Comparison of ENCODE assay signal across 1 cellular context in genomic region chr20:346033-346639, GRCh38.
TF ChIP-seq lines count a peak whose summit lies in the region.

No MANE protein-coding gene starts in this region.

TF ChIP-seq in HepG2, 621 proteins besides CTCF, POLR2A, EP300 and RAD21 (continues in another document):
- TF ChIP-seq JUND (CRISPR knock-in tag; IDR thresholded peaks at IDR 0.05) = no peak
- no peak for TF ChIP-seq RFX3 (CRISPR knock-in tag; IDR thresholded peaks at IDR 0.05)
- TF ChIP-seq RARG (CRISPR knock-in tag; IDR thresholded peaks at IDR 0.05; ENCODE audit: low read depth) = 0 out of 2 replicates have a peak, but pooled peaks have one; percentile 21
- TF ChIP-seq MED8 (CRISPR knock-in tag; IDR thresholded peaks at IDR 0.05; ENCODE audit: insufficient replicate concordance) = peak; percentile 7
- TF ChIP-seq ZMYM3 (CRISPR knock-in tag; IDR thresholded peaks at IDR 0.05) = peak; percentile 35; the same call in 1 of the 2 replicates
- TF ChIP-seq GPBP1L1 (CRISPR knock-in tag; IDR thresholded peaks at IDR 0.05) = no peak
- TF ChIP-seq, protein P1, sequence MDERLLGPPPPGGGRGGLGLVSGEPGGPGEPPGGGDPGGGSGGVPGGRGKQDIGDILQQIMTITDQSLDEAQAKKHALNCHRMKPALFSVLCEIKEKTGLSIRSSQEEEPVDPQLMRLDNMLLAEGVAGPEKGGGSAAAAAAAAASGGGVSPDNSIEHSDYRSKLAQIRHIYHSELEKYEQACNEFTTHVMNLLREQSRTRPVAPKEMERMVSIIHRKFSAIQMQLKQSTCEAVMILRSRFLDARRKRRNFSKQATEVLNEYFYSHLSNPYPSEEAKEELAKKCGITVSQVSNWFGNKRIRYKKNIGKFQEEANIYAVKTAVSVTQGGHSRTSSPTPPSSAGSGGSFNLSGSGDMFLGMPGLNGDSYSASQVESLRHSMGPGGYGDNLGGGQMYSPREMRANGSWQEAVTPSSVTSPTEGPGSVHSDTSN (CRISPR knock-in tag; IDR thresholded peaks at IDR 0.05) = 0 out of 2 replicates have a peak, but pooled peaks have one; percentile 7
- TF ChIP-seq, protein P2, sequence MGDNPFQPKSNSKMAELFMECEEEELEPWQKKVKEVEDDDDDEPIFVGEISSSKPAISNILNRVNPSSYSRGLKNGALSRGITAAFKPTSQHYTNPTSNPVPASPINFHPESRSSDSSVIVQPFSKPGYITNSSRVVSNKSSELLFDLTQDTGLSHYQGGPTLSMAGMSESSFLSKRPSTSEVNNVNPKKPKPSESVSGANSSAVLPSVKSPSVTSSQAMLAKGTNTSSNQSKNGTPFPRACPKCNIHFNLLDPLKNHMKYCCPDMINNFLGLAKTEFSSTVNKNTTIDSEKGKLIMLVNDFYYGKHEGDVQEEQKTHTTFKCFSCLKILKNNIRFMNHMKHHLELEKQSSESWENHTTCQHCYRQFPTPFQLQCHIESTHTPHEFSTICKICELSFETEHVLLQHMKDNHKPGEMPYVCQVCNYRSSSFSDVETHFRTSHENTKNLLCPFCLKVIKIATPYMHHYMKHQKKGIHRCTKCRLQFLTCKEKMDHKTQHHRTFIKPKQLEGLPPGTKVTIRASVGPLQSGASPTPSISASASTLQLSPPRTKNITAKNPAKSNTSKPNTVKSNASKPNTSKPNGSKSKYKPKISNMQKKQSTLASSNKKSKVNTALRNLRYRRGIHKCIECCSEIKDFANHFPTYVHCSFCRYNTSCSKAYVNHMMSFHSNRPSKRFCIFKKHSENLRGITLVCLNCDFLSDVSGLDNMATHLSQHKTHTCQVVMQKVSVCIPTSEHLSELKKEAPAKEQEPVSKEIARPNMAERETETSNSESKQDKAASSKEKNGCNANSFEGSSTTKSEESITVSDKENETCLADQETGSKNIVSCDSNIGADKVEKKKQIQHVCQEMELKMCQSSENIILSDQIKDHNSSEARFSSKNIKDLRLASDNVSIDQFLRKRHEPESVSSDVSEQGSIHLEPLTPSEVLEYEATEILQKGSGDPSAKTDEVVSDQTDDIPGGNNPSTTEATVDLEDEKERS (CRISPR knock-in tag; IDR thresholded peaks at IDR 0.05) = peak; percentile 88
- peak; percentile 95 for TF ChIP-seq ZNF33A (CRISPR knock-in tag; IDR thresholded peaks at IDR 0.05; ENCODE audit: borderline replicate concordance)
- peak; percentile 61; the same call in 1 of the 2 replicates for TF ChIP-seq ZNF383 (CRISPR knock-in tag; IDR thresholded peaks at IDR 0.05; ENCODE audit: borderline replicate concordance)
- TF ChIP-seq MZF1 (CRISPR knock-in tag; IDR thresholded peaks at IDR 0.05; ENCODE audit: borderline replicate concordance) = peak; percentile 89; the same call in 1 of the 2 replicates
- TF ChIP-seq STAT5B (CRISPR knock-in tag; IDR thresholded peaks at IDR 0.05) = no peak
- 0 out of 2 replicates have a peak, but pooled peaks have one; percentile 53 for TF ChIP-seq U2AF2 (IDR thresholded peaks at IDR 0.05; ENCODE audit: low read depth, low read length)
- 0 out of 2 replicates have a peak, but pooled peaks have one; percentile 5 for TF ChIP-seq SAFB2 (CRISPR knock-in tag; IDR thresholded peaks at IDR 0.05; ENCODE audit: borderline replicate concordance, low read depth)
- no peak; the same call in 1 of the 2 replicates for TF ChIP-seq ZNF460 (CRISPR knock-in tag; IDR thresholded peaks at IDR 0.05; ENCODE audit: borderline replicate concordance)
- TF ChIP-seq ZNF766 (CRISPR knock-in tag; IDR thresholded peaks at IDR 0.05; ENCODE audit: borderline replicate concordance) = no peak
- TF ChIP-seq ZNF207 (IDR thresholded peaks at IDR 0.05; ENCODE audit: borderline replicate concordance) = no peak
- no peak for TF ChIP-seq UBTF (CRISPR knock-in tag; IDR thresholded peaks at IDR 0.05)
- no peak for TF ChIP-seq FLYWCH1 (CRISPR knock-in tag; IDR thresholded peaks at IDR 0.05)
- TF ChIP-seq ZNF510 (CRISPR knock-in tag; IDR thresholded peaks at IDR 0.05; ENCODE audit: low read depth) = peak; percentile 54; the same call in 1 of the 2 replicates
- TF ChIP-seq ZNF512 (CRISPR knock-in tag; IDR thresholded peaks at IDR 0.05) = peak; percentile 78; the same call in 1 of the 2 replicates
- no peak for TF ChIP-seq ZSCAN30 (CRISPR knock-in tag; IDR thresholded peaks at IDR 0.05)
- no peak for TF ChIP-seq SNAI1 (CRISPR knock-in tag; IDR thresholded peaks at IDR 0.05; ENCODE audit: borderline replicate concordance)
- no peak for TF ChIP-seq ZNF629 (CRISPR knock-in tag; conservative IDR thresholded peaks at IDR 0.05)
- TF ChIP-seq AGO2 (optimal IDR thresholded peaks at IDR 0.05; ENCODE audit: low read depth, low read length) = no peak
- TF ChIP-seq SP5 (CRISPR knock-in tag; IDR thresholded peaks at IDR 0.05; ENCODE audit: borderline replicate concordance, low read depth) = no peak
- TF ChIP-seq ATF4 (CRISPR knock-in tag; IDR thresholded peaks at IDR 0.05) = peak in 1 of 2 experiments; percentile 50; a peak in 2 of 4 replicates
- no peak for TF ChIP-seq ZNF281 (CRISPR knock-in tag; IDR thresholded peaks at IDR 0.05; ENCODE audit: borderline replicate concordance)
- TF ChIP-seq ZNF660 (CRISPR knock-in tag; IDR thresholded peaks at IDR 0.05; ENCODE audit: borderline replicate concordance, low read depth) = no peak
- peak; percentile 89; the same call in 1 of the 2 replicates for TF ChIP-seq ZNF326 (CRISPR knock-in tag; IDR thresholded peaks at IDR 0.05; ENCODE audit: borderline replicate concordance)
- no peak for TF ChIP-seq CEBPG (CRISPR knock-in tag; IDR thresholded peaks at IDR 0.05)
- no peak; the same call in 1 of the 2 replicates for TF ChIP-seq JUN (CRISPR knock-in tag; IDR thresholded peaks at IDR 0.05)
- no peak for TF ChIP-seq GLI4 (CRISPR knock-in tag; IDR thresholded peaks at IDR 0.05; ENCODE audit: borderline replicate concordance)
- TF ChIP-seq SMAD9 (CRISPR knock-in tag; IDR thresholded peaks at IDR 0.05) = 0 out of 2 replicates have a peak, but pooled peaks have one; percentile 17
- TF ChIP-seq ZNF619 (CRISPR knock-in tag; IDR thresholded peaks at IDR 0.05) = peak; percentile 27; the same call in 1 of the 2 replicates
- TF ChIP-seq SIN3A (IDR thresholded peaks at IDR 0.05; ENCODE audit: borderline replicate concordance, low read depth, low read length) = no peak
- TF ChIP-seq GRHL1 (CRISPR knock-in tag; conservative IDR thresholded peaks at IDR 0.05) = no peak
- TF ChIP-seq MBNL3 (CRISPR knock-in tag; conservative IDR thresholded peaks at IDR 0.05) = 0 out of 2 replicates have a peak, but pooled peaks have one; percentile 37
- TF ChIP-seq, protein P3, sequence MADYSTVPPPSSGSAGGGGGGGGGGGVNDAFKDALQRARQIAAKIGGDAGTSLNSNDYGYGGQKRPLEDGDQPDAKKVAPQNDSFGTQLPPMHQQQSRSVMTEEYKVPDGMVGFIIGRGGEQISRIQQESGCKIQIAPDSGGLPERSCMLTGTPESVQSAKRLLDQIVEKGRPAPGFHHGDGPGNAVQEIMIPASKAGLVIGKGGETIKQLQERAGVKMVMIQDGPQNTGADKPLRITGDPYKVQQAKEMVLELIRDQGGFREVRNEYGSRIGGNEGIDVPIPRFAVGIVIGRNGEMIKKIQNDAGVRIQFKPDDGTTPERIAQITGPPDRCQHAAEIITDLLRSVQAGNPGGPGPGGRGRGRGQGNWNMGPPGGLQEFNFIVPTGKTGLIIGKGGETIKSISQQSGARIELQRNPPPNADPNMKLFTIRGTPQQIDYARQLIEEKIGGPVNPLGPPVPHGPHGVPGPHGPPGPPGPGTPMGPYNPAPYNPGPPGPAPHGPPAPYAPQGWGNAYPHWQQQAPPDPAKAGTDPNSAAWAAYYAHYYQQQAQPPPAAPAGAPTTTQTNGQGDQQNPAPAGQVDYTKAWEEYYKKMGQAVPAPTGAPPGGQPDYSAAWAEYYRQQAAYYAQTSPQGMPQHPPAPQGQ (CRISPR knock-in tag; IDR thresholded peaks at IDR 0.05; ENCODE audit: borderline replicate concordance) = 0 out of 2 replicates have a peak, but pooled peaks have one; percentile 18
- no peak for TF ChIP-seq ZNF546 (CRISPR knock-in tag; conservative IDR thresholded peaks at IDR 0.05)
- TF ChIP-seq ZBTB20 (CRISPR knock-in tag; IDR thresholded peaks at IDR 0.05; ENCODE audit: borderline replicate concordance, low read depth) = peak; percentile 31; the same call in 1 of the 2 replicates
- TF ChIP-seq KLF16 (CRISPR knock-in tag; IDR thresholded peaks at IDR 0.05) = no peak
- 0 out of 2 replicates have a peak, but pooled peaks have one; percentile 63 for TF ChIP-seq HES4 (CRISPR knock-in tag; IDR thresholded peaks at IDR 0.05; ENCODE audit: borderline replicate concordance)
- TF ChIP-seq ZNF850 (CRISPR knock-in tag; conservative IDR thresholded peaks at IDR 0.05) = 0 out of 2 replicates have a peak, but pooled peaks have one; percentile 8
